ENCODE assay signal across 23 cellular contexts in the genomic region with DNA sequence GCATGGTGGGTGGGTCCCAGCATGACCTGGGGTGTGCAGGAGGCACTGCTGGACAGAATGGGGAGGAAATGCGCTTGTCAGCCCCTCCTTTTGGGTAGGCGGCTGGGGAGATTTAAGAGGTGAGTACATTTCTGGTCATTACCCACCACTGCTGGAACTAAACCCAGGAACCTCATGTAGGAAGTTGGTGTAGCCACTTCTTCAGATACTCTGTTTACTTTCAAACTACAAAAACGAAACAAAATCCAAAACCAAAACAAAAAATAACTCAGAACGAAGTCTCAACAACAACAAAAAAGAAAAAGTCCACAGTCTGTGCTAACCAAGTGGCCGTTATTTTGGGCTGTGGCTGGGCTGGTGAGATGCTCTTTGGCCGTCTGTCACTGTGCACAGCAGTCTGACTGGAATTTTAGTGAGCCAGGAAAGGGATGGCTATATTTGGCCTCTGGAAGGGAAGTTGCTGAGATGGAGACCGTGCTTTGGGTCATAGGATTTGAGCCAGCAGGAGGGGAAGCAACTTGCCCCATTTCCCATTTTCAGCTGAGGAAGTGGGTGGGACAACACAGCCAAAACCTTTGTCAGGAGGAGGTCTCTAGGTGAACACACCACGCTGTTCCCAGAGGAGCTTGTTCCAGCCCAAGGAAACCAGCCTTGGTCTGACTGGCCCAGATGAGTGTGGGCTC.
DNase-seq lines count a peak whose midpoint lies in the region; ATAC-seq, FAIRE-seq and TF ChIP-seq lines count a peak whose summit lies in the region.
"Had no signal": no experiment of that assay in that cellular context is flagged by ENCODE, and none has a peak within 500 bp of the region (broad histone marks: within the 10 kb centered on the region; RNA-seq: fewer than 3 reads in every experiment).

No MANE protein-coding gene starts in this region.

- peak overlapping the region; percentile 59 for H3K27ac Mint-ChIP-seq in endothelial cell (ENCODE audit: unreplicated experiment)
- H3K27ac Mint-ChIP-seq: activated naive CD8-positive, alpha-beta T cell; CD4-positive, alpha-beta T cell; nephron; stimulated activated naive B cell treated with anti-CD40 and anti-IgM and Interleukin-4, amounts not matched to agents 10 μg/mL and 1 μg/mL and 100 μg/mL, for 72 hours had no signal

- no peaks in the 10 kb centered on the region for H4K20me1 ChIP-seq in HepG2 (ENCODE audit: insufficient read depth, low read length)

- H3K36me3 Mint-ChIP-seq in endothelial cell (ENCODE audit: low read depth, unreplicated experiment): peaks cover 5% of the 10 kb centered on the region
- H3K36me3 Mint-ChIP-seq: activated naive CD8-positive, alpha-beta T cell; stimulated activated naive B cell treated with anti-CD40 and anti-IgM and Interleukin-4, amounts not matched to agents 10 μg/mL and 1 μg/mL and 100 μg/mL, for 72 hours had no signal

- intact Hi-C loops in HepG2 (cut with micrococcal nuclease; ENCODE audit: unreplicated experiment): no loop called here
- intact Hi-C loops in mucosa of descending colon (cut with DNase I, micrococcal nuclease): no loop called here

- no peak overlapping the region for H3K9ac ChIP-seq in liver (ENCODE audit: low read depth in 1 of 2, low read length in 2 of 2)
- no peak overlapping the region for H3K9ac ChIP-seq in HepG2 (ENCODE audit: insufficient read depth, low read depth, low read length)

- no peaks in the 10 kb centered on the region for H3K9me3 Mint-ChIP-seq in endothelial cell (ENCODE audit: unreplicated experiment)
- H3K9me3 Mint-ChIP-seq: activated T-cell treated with anti-CD3 and anti-CD28 coated beads, Interleukin-2, amount 50 U/mL, for 4 hours; CD4-positive, alpha-beta T cell; stimulated activated naive B cell treated with anti-CD40 and anti-IgM and Interleukin-4, amounts not matched to agents 10 μg/mL and 1 μg/mL and 100 μg/mL, for 72 hours had no signal

- peaks cover 22% of the 10 kb centered on the region for H3K4me1 Mint-ChIP-seq in endothelial cell (ENCODE audit: unreplicated experiment)

- H3K27ac ChIP-seq in liver (ENCODE audit: low read depth in 1 of 2, low read length in 2 of 2) (no peak overlapping the region), HepG2 (ENCODE audit: extremely low read length, insufficient read depth, low read length) (no peak overlapping the region)
- H3K27ac ChIP-seq: epithelial cell of prostate, prostate gland had no signal

- H3K4me1 ChIP-seq in liver (ENCODE audit: control insufficient read depth in 4 of 4, insufficient read depth in 4 of 4, low read length in 3 of 4) (peaks cover 4 to 17% (median 12%) of the 10 kb centered on the region in 4 donors), HepG2 (ENCODE audit: insufficient read depth, low read length) (no peaks in the 10 kb centered on the region), mucosa of descending colon (ENCODE audit: low read depth) (no peaks in the 10 kb centered on the region)
- H3K4me1 ChIP-seq: prostate gland had no signal

- TF ChIP-seq EP300 in HepG2 (IDR thresholded peaks at IDR 0.05; ENCODE audit: low read depth in 2 of 2, low read length in 2 of 2) (no peak), HepG2 (CRISPR knock-in tag; IDR thresholded peaks at IDR 0.05; ENCODE audit: borderline replicate concordance) (no peak)

- no peak overlapping the region for H2AFZ ChIP-seq in HepG2 (ENCODE audit: low read length)

- H3K27me3 Mint-ChIP-seq in endothelial cell (ENCODE audit: unreplicated experiment): peaks cover 4% of the 10 kb centered on the region

- in situ Hi-C loops in HepG2 (cut with HindIII; ENCODE audit: extremely low pct_ligation_motif_present, low pct_unique_long_range_greater_than_20kb): loop anchor here (25.0 kb wide), 1 partner anchor 604 kb away; no protein-coding TSS in a partner anchor

- H3K9me3 ChIP-seq in liver (ENCODE audit: control insufficient read depth in 4 of 4, low read length in 3 of 4) (no peaks in the 10 kb centered on the region), HepG2 (ENCODE audit: low read length) (no peaks in the 10 kb centered on the region), mucosa of descending colon (no peaks in the 10 kb centered on the region)
- H3K9me3 ChIP-seq: prostate gland, transverse colon had no signal

- WGBS in liver: 67% methylated on average over 8 of the region's 8 CpGs
- WGBS in HepG2 (ENCODE audit: low lambda C conversion rate): 33% methylated on average over 8 of the region's 8 CpGs

- no peak for FAIRE-seq in HepG2 (lab: Jason Lieb, UNC)

- H3K4me3 ChIP-seq in liver (ENCODE audit: low read depth in 1 of 3, low read length in 3 of 3) (no peak overlapping the region), HepG2 (replicated peaks in 1 of 3; ENCODE audit: insufficient read depth in 1 of 3, low read depth in 2 of 3, low read length in 3 of 3) (no peak overlapping the region), mucosa of descending colon (no peak overlapping the region)
- H3K4me3 ChIP-seq: prostate gland, transverse colon had no signal

- TF ChIP-seq POLR2A in HepG2 (IDR thresholded peaks at IDR 0.05; ENCODE audit: insufficient read depth in 1 of 2, low read depth in 2 of 2, low read length in 2 of 2) (no peak), erythroblast (IDR thresholded peaks at IDR 0.05; ENCODE audit: low read length) (no peak)

- DNase-seq in HepG2 (ENCODE audit: low spot score) (no peak), endothelial cell (ENCODE audit: low spot score) (peak; percentile 23), mucosa of descending colon (peak in 1 of 3 donors; percentile 14), erythroblast (lab: John Stamatoyannopoulos, UW) (no peak), SKM-1 (lab: John Stamatoyannopoulos, UW; ENCODE audit: unreplicated experiment) (no peak), cerebellar nuclear complex (lab: John Stamatoyannopoulos, UW) (no peak)
- DNase-seq: activated CD4-positive, alpha-beta T cell treated with anti-CD3 and anti-CD28 coated beads, Interleukin-2, amount 50 U/mL, for 48 hours; activated T-cell treated with anti-CD3 and anti-CD28 coated beads, Interleukin-2, amount 50 U/mL, for 4 hours; CD4-positive, alpha-beta T cell; dermis blood vessel endothelial cell; DMS53; mammary epithelial cell; NCI-H1694 treated with DMSO at 0.1 percent for 48 hours; NCI-H446 treated with DMSO at 0.1 percent for 48 hours; RPMI8226; stimulated activated naive B cell treated with anti-CD40 and anti-IgM and Interleukin-4, amounts not matched to agents 10 μg/mL and 1 μg/mL and 100 μg/mL, for 72 hours; transverse colon had no signal

- H3K4me2 ChIP-seq in HepG2 (ENCODE audit: low read depth, low read length): no peak overlapping the region

- ATAC-seq in HepG2 (no peak), mucosa of descending colon (peak; percentile 12), GM21529 (IDR thresholded peaks at IDR 0.05; ENCODE audit: unreplicated experiment) (no peak)
- ATAC-seq: activated T-cell treated with anti-CD3 and anti-CD28 coated beads, Interleukin-2, amount 50 U/mL, for 4 hours; stimulated activated naive B cell treated with anti-CD40 and anti-IgM and Interleukin-4, amounts not matched to agents 10 μg/mL and 1 μg/mL and 100 μg/mL, for 72 hours had no signal

- H3K36me3 ChIP-seq in liver (ENCODE audit: control insufficient read depth in 4 of 4, insufficient read depth in 3 of 4, low read depth in 1 of 4, low read length in 3 of 4) (no peaks in the 10 kb centered on the region), HepG2 (replicated peaks in 1 of 2; ENCODE audit: control insufficient read depth in 1 of 2, insufficient read depth in 2 of 2, low read length in 2 of 2) (no peaks in the 10 kb centered on the region), mucosa of descending colon (ENCODE audit: low read depth) (no peaks in the 10 kb centered on the region)
- H3K36me3 ChIP-seq: prostate gland, transverse colon had no signal

- TF ChIP-seq CTCF in liver (IDR thresholded peaks at IDR 0.05; ENCODE audit: low read depth, low read length, missing input control): no peak
- no peak for TF ChIP-seq CTCF in HepG2 (CRISPR knock-in tag; IDR thresholded peaks at IDR 0.05)
- TF ChIP-seq CTCF in endothelial cell (IDR thresholded peaks at IDR 0.05; ENCODE audit: unreplicated experiment): no peak
- no peak for TF ChIP-seq CTCF in mucosa of descending colon (IDR thresholded peaks at IDR 0.05)

- H3K4me3 Mint-ChIP-seq in endothelial cell (ENCODE audit: unreplicated experiment): no peak overlapping the region
- H3K4me3 Mint-ChIP-seq: activated naive CD8-positive, alpha-beta T cell; activated T-cell treated with anti-CD3 and anti-CD28 coated beads, Interleukin-2, amount 50 U/mL, for 4 hours; CD4-positive, alpha-beta T cell; nephron; stimulated activated naive B cell treated with anti-CD40 and anti-IgM and Interleukin-4, amounts not matched to agents 10 μg/mL and 1 μg/mL and 100 μg/mL, for 72 hours had no signal

- TF ChIP-seq RAD21 in liver (IDR thresholded peaks at IDR 0.05) (peak in 1 of 2 donors; percentile 34), HepG2 (CRISPR knock-in tag; IDR thresholded peaks at IDR 0.05) (no peak)

- no peaks in the 10 kb centered on the region for H3K79me2 ChIP-seq in HepG2 (ENCODE audit: insufficient read depth, low read length)

- H3K27me3 ChIP-seq in liver (ENCODE audit: control insufficient read depth in 4 of 4, insufficient read depth in 4 of 4, low read length in 3 of 4) (no peaks in the 10 kb centered on the region), HepG2 (ENCODE audit: control insufficient read depth in 1 of 2, insufficient read depth in 2 of 2, low read length in 2 of 2) (peaks cover 0 to 1% of the 10 kb centered on the region in 2 experiments; a peak in 2 of 5 replicates)
- H3K27me3 ChIP-seq: transverse colon had no signal

- CTCF ChIA-PET in HepG2 (lab: Yijun Ruan, JAX; ENCODE audit: low intra/inter-chr PET ratio, low total read pairs): no interaction called here

- no TSS peak for BruUV-seq in HepG2 (replicated peaks; lab: Mats Ljungman, UMichigan)

- POLR2A ChIA-PET in HepG2 (lab: Yijun Ruan, JAX): no interaction called here

TF ChIP-seq in liver, 16 proteins besides CTCF, POLR2A, EP300 and RAD21 (continues in another document):
- TF ChIP-seq RXRA (IDR thresholded peaks at IDR 0.05) (no peak), HNF4G (IDR thresholded peaks at IDR 0.05) (no peak), FOXA1 (IDR thresholded peaks at IDR 0.05) (no peak), SP1 (IDR thresholded peaks at IDR 0.05) (peak; percentile 14), NR2F2 (IDR thresholded peaks at IDR 0.05) (peak; percentile 59), YY1 (IDR thresholded peaks at IDR 0.05) (no peak)

TF ChIP-seq in HepG2, 621 proteins besides CTCF, POLR2A, EP300 and RAD21:
- TF ChIP-seq RARG (CRISPR knock-in tag; IDR thresholded peaks at IDR 0.05; ENCODE audit: low read depth): no peak
- TF ChIP-seq TAF15 (IDR thresholded peaks at IDR 0.05; ENCODE audit: low read depth, low read length, poor library complexity, severe bottlenecking): no peak
- no peak for TF ChIP-seq CENPT (CRISPR knock-in tag; IDR thresholded peaks at IDR 0.05; ENCODE audit: low read depth)
TF ChIP-seq in HepG2: peak in this region for 0.
